23 cellular contexts compared by ENCODE assay signal in the genomic region with DNA sequence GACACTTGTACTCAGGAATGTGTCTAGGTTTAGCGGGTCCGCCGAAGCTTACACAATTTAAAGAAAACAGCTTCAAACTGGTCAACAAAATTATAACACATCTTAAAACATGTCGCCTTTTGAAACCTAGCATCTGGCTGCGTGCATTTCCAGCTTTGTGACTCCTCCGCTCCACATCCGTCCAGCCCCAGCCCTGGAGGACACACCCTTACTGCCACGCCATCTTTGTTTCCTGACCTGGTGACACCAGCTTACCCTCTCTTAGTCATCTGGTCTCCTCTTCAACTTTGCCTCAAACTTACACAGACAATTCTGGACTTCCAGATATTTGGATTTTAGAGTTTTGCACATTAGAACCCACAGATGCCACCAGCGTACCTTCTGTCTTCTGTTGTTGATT.
DNase-seq lines count a peak whose midpoint lies in the region; ATAC-seq and TF ChIP-seq lines count a peak whose summit lies in the region.
"Had no signal": no experiment of that assay in that cellular context is flagged by ENCODE, and none has a peak within 500 bp of the region (broad histone marks: within the 10 kb centered on the region; RNA-seq: fewer than 3 reads in every experiment).

No MANE protein-coding gene starts in this region.

- no peak overlapping the region for H3K27ac Mint-ChIP-seq in activated T-helper 17 cell treated with anti-CD3 and anti-CD28 coated beads, Interleukin-2, amount 50 U/mL, for 72 hours
- H3K27ac Mint-ChIP-seq: CD14-positive monocyte; CD4-positive, alpha-beta memory T cell; CD8-positive, alpha-beta memory T cell had no signal

- peaks cover 16% of the 10 kb centered on the region for H3K9me3 Mint-ChIP-seq in activated T-helper 17 cell treated with anti-CD3 and anti-CD28 coated beads, Interleukin-2, amount 50 U/mL, for 72 hours

- no peaks in the 10 kb centered on the region for H3K4me1 Mint-ChIP-seq in activated T-helper 17 cell treated with anti-CD3 and anti-CD28 coated beads, Interleukin-2, amount 50 U/mL, for 72 hours
- H3K4me1 Mint-ChIP-seq: CD14-positive monocyte; CD4-positive, CD25-positive, alpha-beta regulatory T cell; CD8-positive, alpha-beta memory T cell had no signal

- H3K27me3 ChIP-seq in H7 (ENCODE audit: control insufficient read depth, insufficient read depth, low read length), result no peaks in the 10 kb centered on the region
- H3K27me3 ChIP-seq: BE2C, BLaER1 had no signal

- H3K4me3 Mint-ChIP-seq in activated T-helper 17 cell treated with anti-CD3 and anti-CD28 coated beads, Interleukin-2, amount 50 U/mL, for 72 hours, result no peak overlapping the region
- H3K4me3 Mint-ChIP-seq: CD14-positive monocyte; CD4-positive, alpha-beta memory T cell; CD4-positive, CD25-positive, alpha-beta regulatory T cell; CD8-positive, alpha-beta memory T cell had no signal

- no peaks in the 10 kb centered on the region for H3K27me3 Mint-ChIP-seq in activated T-helper 17 cell treated with anti-CD3 and anti-CD28 coated beads, Interleukin-2, amount 50 U/mL, for 72 hours
- H3K27me3 Mint-ChIP-seq: CD4-positive, alpha-beta memory T cell; CD4-positive, CD25-positive, alpha-beta regulatory T cell; CD8-positive, alpha-beta memory T cell had no signal

- no peaks in the 10 kb centered on the region for H3K36me3 Mint-ChIP-seq in activated T-helper 17 cell treated with anti-CD3 and anti-CD28 coated beads, Interleukin-2, amount 50 U/mL, for 72 hours (ENCODE audit: low read depth)
- H3K36me3 Mint-ChIP-seq: CD14-positive monocyte; CD4-positive, alpha-beta memory T cell; CD8-positive, alpha-beta memory T cell had no signal

- H3K4me3 ChIP-seq in foreskin fibroblast (ENCODE audit: low read depth in 1 of 2, low read length in 2 of 2) (no peak overlapping the region), H7 (ENCODE audit: insufficient read depth, low read depth, low read length) (no peak overlapping the region)
- H3K4me3 ChIP-seq: BLaER1, GM12878 had no signal

- no peak for ATAC-seq in esophagus mucosa
- no peak for ATAC-seq in activated T-helper 17 cell treated with anti-CD3 and anti-CD28 coated beads, Interleukin-2, amount 50 U/mL, for 72 hours (replicated peaks)
- ATAC-seq: GM12878 had no signal

- no peaks in the 10 kb centered on the region for H3K36me3 ChIP-seq in H7 (replicated peaks; ENCODE audit: control insufficient read depth, insufficient read depth, low read length)
- H3K36me3 ChIP-seq: BE2C, BLaER1 had no signal

- DNase-seq in RPMI7951 (ENCODE audit: low read depth) (peak; percentile 81), foreskin fibroblast (peak; percentile 23 to 76), H7 (no peak)
- DNase-seq: 8988T; ACHN; BE2C; C1 segment of cervical spinal cord; CD4-positive, alpha-beta memory T cell; CD4-positive, CD25-positive, alpha-beta regulatory T cell; CD8-positive, alpha-beta memory T cell; COR-L47; DMS 273 treated with DMSO at 0.1 percent for 48 hours; DMS153; DMS53; DMS79; DND-41; EL; GDM1 had no signal

- TF ChIP-seq CTCF in foreskin fibroblast (IDR thresholded peaks at IDR 0.05; ENCODE audit: low read depth, low read length), result no peak
